In the genomic region with DNA sequence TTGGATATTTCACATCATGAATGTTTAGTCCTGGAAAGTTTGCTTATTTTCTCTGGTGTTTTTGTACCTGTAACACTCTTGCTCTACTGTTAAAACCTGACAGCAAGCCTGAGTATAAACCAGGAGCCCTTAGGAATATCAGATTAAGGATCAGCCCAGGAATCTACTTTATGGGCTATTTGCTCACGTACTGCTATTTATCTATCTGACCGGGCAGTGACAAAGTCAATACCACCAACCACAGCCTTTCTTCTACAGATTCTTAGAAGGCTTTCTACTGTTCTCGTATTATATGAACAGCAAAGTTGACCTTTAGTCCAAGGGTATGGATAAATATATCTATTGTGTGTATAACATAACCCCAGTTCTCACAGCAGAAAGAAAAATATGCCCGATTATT, we compare ENCODE assay signal across 31 cellular contexts.
"Had no signal": no experiment of that assay in that cellular context is flagged by ENCODE, and none has a peak within 500 bp of the region (broad histone marks: within the 10 kb centered on the region; RNA-seq: fewer than 3 reads in every experiment).

No MANE protein-coding gene starts in this region.

- H3K27me3 Mint-ChIP-seq: activated B cell treated with CpG ODN at 0.5 μM for 24 hours; activated CD4-positive, alpha-beta memory T cell treated with anti-CD3 and anti-CD28 coated beads for 36 hours; activated CD4-positive, alpha-beta T cell treated with anti-CD3 and anti-CD28 coated beads, Interleukin-2, amount 10 ng/mL, durations not matched to agents 7 days and 5 days; activated naive CD4-positive, alpha-beta T cell treated with anti-CD3 and anti-CD28 coated beads, Interleukin-2, amount 10 ng/mL, durations not matched to agents 7 days and 5 days; central memory CD8-positive, alpha-beta T cell had no signal

- DNase-seq: activated B cell treated with CpG ODN at 0.5 μM for 24 hours; activated CD4-positive, alpha-beta memory T cell treated with anti-CD3 and anti-CD28 coated beads for 36 hours; activated CD4-positive, alpha-beta T cell treated with anti-CD3 and anti-CD28 coated beads for 1 hour; activated CD4-positive, alpha-beta T cell treated with anti-CD3 and anti-CD28 coated beads, Interleukin-2, amount 10 ng/mL, durations not matched to agents 7 days and 5 days; activated CD8-positive, alpha-beta memory T cell treated with anti-CD3 and anti-CD28 coated beads for 24 hours; activated gamma-delta T cell; activated naive CD4-positive, alpha-beta T cell treated with anti-CD3 and anti-CD28 coated beads, Interleukin-2, amount 10 ng/mL, durations not matched to agents 7 days and 5 days; activated naive CD8-positive, alpha-beta T cell treated with anti-CD3 and anti-CD28 coated beads for 36 hours; activated T-cell treated with anti-CD3 and anti-CD28 coated beads for 4 hours; activated T-cell treated with anti-CD3 and anti-CD28 coated beads, Interleukin-2, amount 50 U/mL, for 48 hours; MM.1S; NCI-H1105; NCI-H1436; NCI-H1694 treated with DMSO at 0.1 percent for 48 hours; NCI-H2029 treated with DMSO at 0.1 percent for 48 hours; NCI-H345; NCI-H510A; NCI-H526 treated with DMSO at 0.1 percent for 48 hours; NCI-H82; NK-92 treated with Interleukin-12 subunit alpha and Interleukin-12 subunit beta, amount 100 ng/mL, for 24 hours; OCI-M1; Peyer's patch; Right ventricle myocardium superior; SJCRH30 had no signal

- H3K27ac ChIP-seq: Peyer's patch, RWPE1, SJCRH30 had no signal

- H3K4me1 ChIP-seq: Peyer's patch, SJCRH30 had no signal

- H3K36me3 Mint-ChIP-seq: activated CD4-positive, alpha-beta memory T cell treated with anti-CD3 and anti-CD28 coated beads for 36 hours; activated naive CD4-positive, alpha-beta T cell treated with anti-CD3 and anti-CD28 coated beads, Interleukin-2, amount 10 ng/mL, durations not matched to agents 7 days and 5 days; activated naive CD8-positive, alpha-beta T cell treated with anti-CD3 and anti-CD28 coated beads for 36 hours had no signal

- H3K4me3 Mint-ChIP-seq: activated B cell treated with CpG ODN at 0.5 μM for 24 hours; activated CD4-positive, alpha-beta memory T cell treated with anti-CD3 and anti-CD28 coated beads for 36 hours; activated CD4-positive, alpha-beta T cell treated with anti-CD3 and anti-CD28 coated beads, Interleukin-2, amount 10 ng/mL, durations not matched to agents 7 days and 5 days; activated naive CD4-positive, alpha-beta T cell treated with anti-CD3 and anti-CD28 coated beads, Interleukin-2, amount 10 ng/mL, durations not matched to agents 7 days and 5 days; activated naive CD8-positive, alpha-beta T cell treated with anti-CD3 and anti-CD28 coated beads for 36 hours; activated T-helper 17 cell treated with anti-CD3 and anti-CD28 coated beads, Interleukin-2, amount 50 U/mL, for 72 hours; central memory CD8-positive, alpha-beta T cell; T-helper 1 cell treated with Interleukin-12 subunit alpha and Interleukin-12 subunit beta and Interleukin-4 antibody, amounts not matched to agents 30 μg/mL and 1 μg/mL, for 36 hours had no signal

- FAIRE-seq: bronchial epithelial cell, colon had no signal

- H3K4me1 Mint-ChIP-seq: activated B cell treated with CpG ODN at 0.5 μM for 24 hours; activated CD4-positive, alpha-beta T cell treated with anti-CD3 and anti-CD28 coated beads, Interleukin-2, amount 10 ng/mL, durations not matched to agents 7 days and 5 days; activated naive CD4-positive, alpha-beta T cell treated with anti-CD3 and anti-CD28 coated beads, Interleukin-2, amount 10 ng/mL, durations not matched to agents 7 days and 5 days; activated naive CD8-positive, alpha-beta T cell treated with anti-CD3 and anti-CD28 coated beads for 36 hours; activated T-helper 17 cell treated with anti-CD3 and anti-CD28 coated beads, Interleukin-2, amount 50 U/mL, for 72 hours; central memory CD8-positive, alpha-beta T cell had no signal

- ATAC-seq: activated T-helper 17 cell treated with anti-CD3 and anti-CD28 coated beads, Interleukin-2, amount 50 U/mL, for 72 hours; SK-N-SH treated with all-trans-retinoic acid at 6 μM for 48 hours had no signal

- H3K4me3 ChIP-seq: Peyer's patch, SJCRH30 had no signal

- H3K27ac Mint-ChIP-seq: activated B cell treated with CpG ODN at 0.5 μM for 24 hours; activated CD4-positive, alpha-beta memory T cell treated with anti-CD3 and anti-CD28 coated beads for 36 hours; activated CD4-positive, alpha-beta T cell treated with anti-CD3 and anti-CD28 coated beads, Interleukin-2, amount 10 ng/mL, durations not matched to agents 7 days and 5 days; activated naive CD4-positive, alpha-beta T cell treated with anti-CD3 and anti-CD28 coated beads, Interleukin-2, amount 10 ng/mL, durations not matched to agents 7 days and 5 days; activated naive CD8-positive, alpha-beta T cell treated with anti-CD3 and anti-CD28 coated beads for 36 hours; activated T-helper 17 cell treated with anti-CD3 and anti-CD28 coated beads, Interleukin-2, amount 50 U/mL, for 72 hours; T-helper 1 cell treated with Interleukin-12 subunit alpha and Interleukin-12 subunit beta and Interleukin-4 antibody, amounts not matched to agents 30 μg/mL and 1 μg/mL, for 36 hours had no signal

- H3K9me3 Mint-ChIP-seq: activated B cell treated with CpG ODN at 0.5 μM for 24 hours; activated CD4-positive, alpha-beta memory T cell treated with anti-CD3 and anti-CD28 coated beads for 36 hours; activated CD4-positive, alpha-beta T cell treated with anti-CD3 and anti-CD28 coated beads, Interleukin-2, amount 10 ng/mL, durations not matched to agents 7 days and 5 days; activated naive CD4-positive, alpha-beta T cell treated with anti-CD3 and anti-CD28 coated beads, Interleukin-2, amount 10 ng/mL, durations not matched to agents 7 days and 5 days; activated naive CD8-positive, alpha-beta T cell treated with anti-CD3 and anti-CD28 coated beads for 36 hours; activated T-helper 17 cell treated with anti-CD3 and anti-CD28 coated beads, Interleukin-2, amount 50 U/mL, for 72 hours; central memory CD8-positive, alpha-beta T cell; T-helper 1 cell treated with Interleukin-12 subunit alpha and Interleukin-12 subunit beta and Interleukin-4 antibody, amounts not matched to agents 30 μg/mL and 1 μg/mL, for 36 hours had no signal

- H3K27me3 ChIP-seq: Peyer's patch, SJCRH30 had no signal

- H3K9me3 ChIP-seq: Peyer's patch, SJCRH30 had no signal

- H3K36me3 ChIP-seq: Peyer's patch, SJCRH30 had no signal
